Comparison of ENCODE assay signal across 8 cellular contexts in the genomic region with DNA sequence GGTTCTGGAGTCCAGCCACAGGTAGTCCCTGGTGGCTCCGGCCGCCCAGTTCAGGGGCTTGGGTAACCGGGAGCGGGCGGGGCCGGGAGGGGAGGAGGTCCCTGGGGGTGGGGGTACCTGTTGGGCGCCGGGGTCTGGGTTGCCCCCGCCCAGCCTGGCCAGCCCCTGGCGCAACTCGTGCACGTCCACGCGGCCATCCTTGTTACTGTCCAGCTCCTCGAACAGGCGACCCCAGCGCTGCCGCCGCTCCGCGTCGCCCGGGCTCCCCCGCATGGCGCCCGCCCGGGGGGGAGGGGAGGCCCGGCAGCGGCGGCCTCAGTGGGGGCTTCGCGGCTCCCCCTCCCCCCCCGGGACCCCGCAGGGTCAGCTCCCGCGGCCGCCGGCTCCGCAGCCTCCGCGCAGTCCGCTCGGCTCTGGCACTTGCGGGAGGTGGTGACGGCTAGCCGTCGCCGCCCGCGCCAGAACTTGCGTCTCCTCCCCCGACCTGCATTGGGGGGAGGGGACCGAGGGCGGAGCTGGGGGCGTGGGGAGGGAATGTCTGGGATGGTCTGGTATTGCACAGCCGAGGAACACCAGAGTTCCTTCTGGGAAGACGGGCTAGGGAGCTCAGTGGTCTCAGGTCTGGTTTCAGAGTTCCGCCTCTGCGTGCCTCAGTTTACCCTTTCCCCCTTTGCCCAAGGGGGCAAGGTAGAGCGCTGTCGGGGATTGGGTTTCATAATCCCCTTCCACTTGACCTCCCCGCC. TPM values are rescaled to one million over a fixed set of nuclear protein-coding genes. Genes with fewer than 3 reads are reported as not detected.
A peak's percentile ranks its signal among the peaks of the same experiment; 100 is the strongest.
DNase-seq lines count a peak whose midpoint lies in the region; ATAC-seq and TF ChIP-seq lines count a peak whose summit lies in the region.

SLC25A23 (minus strand) TSS at position 437 of the 743 bp plus-strand sequence; CDS start at position 273, 164 bp downstream.

- no TSS peak for BruUV-seq in PC-3 (replicated peaks; lab: Mats Ljungman, UMichigan)

- no peak for TF ChIP-seq CTCF in PC-3 (conservative IDR thresholded peaks at IDR 0.05; ENCODE audit: low read depth, low read length)

- POLR2A ChIA-PET in PC-3 (lab: Charles Lee; ENCODE audit: unreplicated experiment): no interaction called here
- POLR2A ChIA-PET in naive thymus-derived CD8-positive, alpha-beta T cell (lab: Charles Lee): interaction anchor here (0.6 to 2.7 kb wide), 7 partner anchors 13 to 1222 kb away, joined by 3 to 24 read pairs (median 3); partner anchors contain the start of genes DENND1C and KHSRP

- no peaks in the 10 kb centered on the region for H4K20me1 ChIP-seq in PC-3 (ENCODE audit: low read length)

- H3K9me2 ChIP-seq in PC-3 (replicated peaks; ENCODE audit: low read length): no peaks in the 10 kb centered on the region

- peak within 1 kb of the TSS; percentile 88 to 98 (median 93) for H3K27ac Mint-ChIP-seq in naive thymus-derived CD8-positive, alpha-beta T cell

- H3F3A ChIP-seq in PC-3 (ENCODE audit: low read length, unreplicated experiment): no peaks in the 10 kb centered on the region

- H3K9me3 ChIP-seq in PC-3 (ENCODE audit: low read length): no peaks in the 10 kb centered on the region

- peak within 1 kb of the TSS; percentile 39; the same call in 1 of the 2 replicates for H3K9ac ChIP-seq in PC-3 (ENCODE audit: low read length)

- peaks cover 16 to 38% (median 27%) of the 10 kb centered on the region in 4 donors for H3K4me1 Mint-ChIP-seq in naive thymus-derived CD8-positive, alpha-beta T cell

- peaks cover 3% of the 10 kb centered on the region for H3K79me2 ChIP-seq in PC-3 (ENCODE audit: low read length)

- H3K4me3 Mint-ChIP-seq in naive thymus-derived CD8-positive, alpha-beta T cell: peak within 1 kb of the TSS; percentile 91 to 100 (median 96)

- H3K9me3 Mint-ChIP-seq in naive thymus-derived CD8-positive, alpha-beta T cell: peaks cover 0 to 13% (median 5%) of the 10 kb centered on the region in 9 donors

- ATAC-seq in GM18520 (IDR thresholded peaks at IDR 0.05; ENCODE audit: unreplicated experiment): peak; percentile 20
- ATAC-seq in HG03354 (IDR thresholded peaks at IDR 0.05; ENCODE audit: poor library complexity, severe bottlenecking, unreplicated experiment): peak; percentile 29
- ATAC-seq in PC-3: peak; percentile 62
- ATAC-seq in naive thymus-derived CD8-positive, alpha-beta T cell: peak; percentile 9 to 23

- H3K4me1 ChIP-seq in PC-3 (ENCODE audit: insufficient read depth, low read length): peaks cover 8% of the 10 kb centered on the region

- H3K4me2 ChIP-seq in PC-3 (ENCODE audit: low read length): peak within 1 kb of the TSS; percentile 97

- peak within 1 kb of the TSS; percentile 75 for H2AFZ ChIP-seq in PC-3 (ENCODE audit: low read length)

- H3K27ac ChIP-seq in PC-3 (ENCODE audit: low read length) (peak within 1 kb of the TSS; percentile 8; the same call in 1 of the 2 replicates), temporal lobe (ENCODE audit: low read depth, low read length) (peak within 1 kb of the TSS; percentile 65)

- no peaks in the 10 kb centered on the region for H3K27me3 Mint-ChIP-seq in naive thymus-derived CD8-positive, alpha-beta T cell

- H3K36me3 ChIP-seq in PC-3 (ENCODE audit: low read depth, low read length): peaks cover 16% of the 10 kb centered on the region

- CTCF ChIA-PET in PC-3 (lab: Charles Lee): no interaction called here

- DNase-seq in AG08396 (ENCODE audit: low spot score) (peak; percentile 91), PC-3 (peak; percentile 80), activated T-helper 1 cell treated with Interleukin-2 at 50 U/mL for 16 hours (ENCODE audit: low read depth) (peak; percentile 33), fibroblast of peridontal ligament (ENCODE audit: extremely low read depth) (peak; percentile 47)
- DNase-seq in naive thymus-derived CD8-positive, alpha-beta T cell: peak; percentile 28 to 75 (median 50)

- intact Hi-C loops in PC-3 (cut with micrococcal nuclease): loop anchor here (1.0 to 5.0 kb wide), 5 partner anchors 34 to 174 kb away; partner anchors contain the start of gene ALKBH7

- H3K36me3 Mint-ChIP-seq in naive thymus-derived CD8-positive, alpha-beta T cell: peaks cover 14 to 31% (median 22%) of the 10 kb centered on the region in 3 donors

- H3K27me3 ChIP-seq in PC-3 (ENCODE audit: low read length): no peaks in the 10 kb centered on the region

- peak within 1 kb of the TSS; percentile 68 for H3K4me3 ChIP-seq in PC-3 (ENCODE audit: low read length)

RNA-seq across cellular contexts. Expression of gene SLC25A23, which starts in this region (rescaled TPM):
- total RNA-seq in PC-3 (2014; rRNA removed) (61.4 and 80.0 TPM in 2 replicates), temporal lobe (38.8 TPM)
- total RNA-seq in naive thymus-derived CD8-positive, alpha-beta T cell: 10 to 100 TPM; 19.0 to 24.5 TPM
- 10 to 100 TPM; 14.6 to 29.6 (median 15.9) TPM for polyA plus RNA-seq in naive thymus-derived CD8-positive, alpha-beta T cell

Comparison
In these comparisons a context has a peak if more than half of its experiments do, and no peak if none do; other contexts are left out.
1. Peak in every context shown above with its lines: DNase-seq, ATAC-seq, H3K4me3 ChIP-seq and H3K27ac ChIP-seq.
2. DNase-seq: peak in every context shown above with its lines; median percentile 91 in AG08396; 80 in PC-3; 50 in naive thymus-derived CD8-positive, alpha-beta T cell; 47 in fibroblast of peridontal ligament; 33 in activated T-helper 1 cell treated with Interleukin-2 at 50 U/mL for 16 hours.